ENCODE assay signal across 8 cellular contexts in genomic region chr4:143186202-143186601, GRCh38. TPM values are rescaled to one million over a fixed set of nuclear protein-coding genes. Genes with fewer than 3 reads are reported as not detected.
A peak's percentile ranks its signal among the peaks of the same experiment; 100 is the strongest.
DNase-seq lines count a peak whose midpoint lies in the region; ATAC-seq and TF ChIP-seq lines count a peak whose summit lies in the region.

No MANE protein-coding gene starts in this region.

- peaks cover 34% of the 10 kb centered on the region for H3K36me3 Mint-ChIP-seq in central memory CD8-positive, alpha-beta T cell (ENCODE audit: insufficient read depth)

- no peak for ATAC-seq in central memory CD8-positive, alpha-beta T cell (replicated peaks; ENCODE audit: extremely low read depth, poor library complexity, severe bottlenecking)
- no peak for ATAC-seq in left colon
- no peak for ATAC-seq in HG03378 (IDR thresholded peaks at IDR 0.05; ENCODE audit: unreplicated experiment)

- H3K27ac Mint-ChIP-seq in central memory CD8-positive, alpha-beta T cell (ENCODE audit: low read depth): peak overlapping the region; percentile 95

- no peaks in the 10 kb centered on the region for H3K9me3 ChIP-seq in muscle layer of colon (ENCODE audit: low read length)

- peak overlapping the region; percentile 93 for H3K27ac ChIP-seq in muscle layer of colon (ENCODE audit: low read depth, low read length)

- no peaks in the 10 kb centered on the region for H3K27me3 ChIP-seq in muscle layer of colon (ENCODE audit: control insufficient read depth in 1 of 2, insufficient read depth in 2 of 2, low read length in 2 of 2)

- peak overlapping the region; percentile 87 for H3K4me3 Mint-ChIP-seq in central memory CD8-positive, alpha-beta T cell

- no peak for TF ChIP-seq CTCF in AG10803 (conservative IDR thresholded peaks at IDR 0.05; ENCODE audit: low read length)

- H3K4me1 Mint-ChIP-seq in central memory CD8-positive, alpha-beta T cell: peaks cover 81% of the 10 kb centered on the region

- peak overlapping the region; percentile 74 for H3K9ac ChIP-seq in muscle layer of colon (ENCODE audit: low read length)

- H3K36me3 ChIP-seq in muscle layer of colon (ENCODE audit: insufficient read depth, low read length): peaks cover 15% of the 10 kb centered on the region

- H3K4me1 ChIP-seq in muscle layer of colon (ENCODE audit: insufficient read depth, low read length): peaks cover 35% of the 10 kb centered on the region

- intact Hi-C loops in left colon (cut with DNase I, micrococcal nuclease): no loop called here

- DNase-seq in AG10803 (ENCODE audit: low read depth): peak; percentile 25
- DNase-seq in Jurkat, Clone E6-1 (ENCODE audit: low read depth, low spot score): no peak
- no peak for DNase-seq in central memory CD8-positive, alpha-beta T cell (ENCODE audit: low spot score in 2 of 2)
- DNase-seq in left colon: no peak
- no peak for DNase-seq in Kasumi-1 (lab: John Stamatoyannopoulos, UW)
- no peak for DNase-seq in NCI-H446 treated with DMSO at 0.1 percent for 48 hours (lab: John Stamatoyannopoulos, UW)

- H3K4me3 ChIP-seq in AG10803 (ENCODE audit: low read length) (peak overlapping the region; percentile 82), muscle layer of colon (ENCODE audit: low read depth in 1 of 2, low read length in 2 of 2) (peak overlapping the region; percentile 89 to 97)
- peak overlapping the region; percentile 88 for H3K4me3 ChIP-seq in Jurkat, Clone E6-1 (ENCODE audit: low read length)

- H3K27me3 Mint-ChIP-seq in central memory CD8-positive, alpha-beta T cell: no peaks in the 10 kb centered on the region

- H3K9me3 Mint-ChIP-seq in central memory CD8-positive, alpha-beta T cell: no peaks in the 10 kb centered on the region

RNA-seq across cellular contexts. Expression of gene USP38, which starts 1.5 kb away (rescaled TPM):
- polyA plus RNA-seq in Jurkat, Clone E6-1 (2012; ENCODE audit: insufficient read depth, insufficient read length): 12.4 TPM
- 10 to 100 TPM; 34.6 to 60.4 TPM for total RNA-seq in left colon
